In the genomic region with DNA sequence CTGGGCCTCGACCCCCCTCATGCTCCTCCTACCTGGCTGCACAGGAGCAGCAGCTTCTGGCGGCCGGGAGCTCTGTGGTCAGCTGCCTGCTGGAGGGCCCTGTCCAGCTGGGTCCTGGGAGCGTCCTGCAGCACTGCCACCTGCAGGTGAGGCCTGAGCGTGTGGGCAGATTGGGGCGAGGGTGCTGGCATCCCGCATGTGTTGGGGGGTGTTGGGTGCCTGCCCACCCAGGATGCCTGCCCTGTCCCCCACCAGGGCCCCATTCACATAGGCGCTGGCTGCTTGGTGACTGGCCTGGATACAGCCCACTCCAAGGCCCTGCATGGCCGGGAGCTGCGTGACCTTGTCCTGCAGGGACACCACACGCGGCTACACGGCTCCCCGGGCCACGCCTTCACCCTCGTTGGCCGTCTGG, we compare ENCODE assay signal across 1 cellular context.
TF ChIP-seq lines count a peak whose summit lies in the region.

No MANE protein-coding gene starts in this region.

TF ChIP-seq in HepG2, 621 proteins besides CTCF, POLR2A, EP300 and RAD21 (continued from another document and continues in another):
- TF ChIP-seq, protein P1, sequence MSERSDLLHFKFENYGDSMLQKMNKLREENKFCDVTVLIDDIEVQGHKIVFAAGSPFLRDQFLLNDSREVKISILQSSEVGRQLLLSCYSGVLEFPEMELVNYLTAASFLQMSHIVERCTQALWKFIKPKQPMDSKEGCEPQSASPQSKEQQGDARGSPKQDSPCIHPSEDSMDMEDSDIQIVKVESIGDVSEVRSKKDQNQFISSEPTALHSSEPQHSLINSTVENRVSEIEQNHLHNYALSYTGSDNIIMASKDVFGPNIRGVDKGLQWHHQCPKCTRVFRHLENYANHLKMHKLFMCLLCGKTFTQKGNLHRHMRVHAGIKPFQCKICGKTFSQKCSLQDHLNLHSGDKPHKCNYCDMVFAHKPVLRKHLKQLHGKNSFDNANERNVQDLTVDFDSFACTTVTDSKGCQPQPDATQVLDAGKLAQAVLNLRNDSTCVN (CRISPR knock-in tag; IDR thresholded peaks at IDR 0.05; ENCODE audit: borderline replicate concordance), result 0 out of 2 replicates have a peak, but pooled peaks have one; percentile 33
- TF ChIP-seq ZNF432 (CRISPR knock-in tag; IDR thresholded peaks at IDR 0.05; ENCODE audit: borderline replicate concordance) (no peak), TEAD3 (CRISPR knock-in tag; optimal IDR thresholded peaks at IDR 0.05; ENCODE audit: borderline replicate concordance) (peak; percentile 45), CEBPG (CRISPR knock-in tag; IDR thresholded peaks at IDR 0.05) (no peak), MEIS2 (CRISPR knock-in tag; IDR thresholded peaks at IDR 0.05) (peak; percentile 25; the same call in 1 of the 2 replicates), AGO2 (optimal IDR thresholded peaks at IDR 0.05; ENCODE audit: low read depth, low read length) (peak; percentile 53), SMC3 (IDR thresholded peaks at IDR 0.05; ENCODE audit: low read length) (peak; percentile 80; the same call in 1 of the 2 replicates), SRY (CRISPR knock-in tag; IDR thresholded peaks at IDR 0.05) (0 out of 2 replicates have a peak, but pooled peaks have one; percentile 47), TOPORS (CRISPR knock-in tag; IDR thresholded peaks at IDR 0.05) (peak; percentile 67; the same call in 1 of the 2 replicates), HDAC2 (CRISPR knock-in tag; IDR thresholded peaks at IDR 0.05) (peak; percentile 28; the same call in 1 of the 2 replicates), KLF12 (CRISPR knock-in tag; IDR thresholded peaks at IDR 0.05; ENCODE audit: borderline replicate concordance) (no peak), STAG1 (CRISPR knock-in tag; IDR thresholded peaks at IDR 0.05) (peak; percentile 99), PCBP2 (optimal IDR thresholded peaks at IDR 0.05; ENCODE audit: low read depth, low read length, poor library complexity, severe bottlenecking) (no peak), ZSCAN21 (CRISPR knock-in tag; IDR thresholded peaks at IDR 0.05; ENCODE audit: borderline replicate concordance) (peak; percentile 52; the same call in 1 of the 2 replicates), ZNF225 (CRISPR knock-in tag; IDR thresholded peaks at IDR 0.05) (peak; percentile 92; the same call in 1 of the 2 replicates), ZNF274 (CRISPR knock-in tag; IDR thresholded peaks at IDR 0.05) (peak; percentile 47; the same call in 1 of the 2 replicates), ZSCAN30 (CRISPR knock-in tag; IDR thresholded peaks at IDR 0.05) (no peak), GABPB1 (CRISPR knock-in tag; IDR thresholded peaks at IDR 0.05) (peak; percentile 60; the same call in 1 of the 2 replicates), ZNF296 (CRISPR knock-in tag; conservative IDR thresholded peaks at IDR 0.05) (peak; percentile 97; the same call in 1 of the 2 replicates)
- TF ChIP-seq, protein P2, sequence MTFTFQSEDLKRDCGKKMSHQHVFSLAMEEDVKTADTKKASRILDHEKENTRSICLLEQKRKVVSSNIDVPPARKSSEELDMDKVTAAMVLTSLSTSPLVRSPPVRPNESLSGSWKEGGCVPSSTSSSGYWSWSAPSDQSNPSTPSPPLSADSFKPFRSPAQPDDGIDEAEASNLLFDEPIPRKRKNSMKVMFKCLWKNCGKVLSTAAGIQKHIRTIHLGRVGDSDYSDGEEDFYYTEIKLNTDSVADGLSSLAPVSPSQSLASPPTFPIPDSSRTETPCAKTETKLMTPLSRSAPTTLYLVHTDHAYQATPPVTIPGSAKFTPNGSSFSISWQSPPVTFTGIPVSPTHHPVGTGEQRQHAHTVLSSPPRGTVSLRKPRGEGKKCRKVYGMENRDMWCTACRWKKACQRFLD (CRISPR knock-in tag; IDR thresholded peaks at IDR 0.05; ENCODE audit: borderline replicate concordance), result 0 out of 2 replicates have a peak, but pooled peaks have one; percentile 13
- TF ChIP-seq, protein P3, sequence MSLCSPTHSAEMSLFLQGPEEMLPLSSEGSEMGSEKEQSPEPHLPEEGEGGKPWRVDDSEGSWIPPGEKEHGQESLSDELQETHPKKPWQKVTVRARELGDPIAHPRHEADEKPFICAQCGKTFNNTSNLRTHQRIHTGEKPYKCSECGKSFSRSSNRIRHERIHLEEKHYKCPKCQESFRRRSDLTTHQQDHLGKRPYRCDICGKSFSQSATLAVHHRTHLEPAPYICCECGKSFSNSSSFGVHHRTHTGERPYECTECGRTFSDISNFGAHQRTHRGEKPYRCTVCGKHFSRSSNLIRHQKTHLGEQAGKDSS (CRISPR knock-in tag; IDR thresholded peaks at IDR 0.05; ENCODE audit: borderline replicate concordance, low read depth), result peak; percentile 87
- TF ChIP-seq, protein P4, sequence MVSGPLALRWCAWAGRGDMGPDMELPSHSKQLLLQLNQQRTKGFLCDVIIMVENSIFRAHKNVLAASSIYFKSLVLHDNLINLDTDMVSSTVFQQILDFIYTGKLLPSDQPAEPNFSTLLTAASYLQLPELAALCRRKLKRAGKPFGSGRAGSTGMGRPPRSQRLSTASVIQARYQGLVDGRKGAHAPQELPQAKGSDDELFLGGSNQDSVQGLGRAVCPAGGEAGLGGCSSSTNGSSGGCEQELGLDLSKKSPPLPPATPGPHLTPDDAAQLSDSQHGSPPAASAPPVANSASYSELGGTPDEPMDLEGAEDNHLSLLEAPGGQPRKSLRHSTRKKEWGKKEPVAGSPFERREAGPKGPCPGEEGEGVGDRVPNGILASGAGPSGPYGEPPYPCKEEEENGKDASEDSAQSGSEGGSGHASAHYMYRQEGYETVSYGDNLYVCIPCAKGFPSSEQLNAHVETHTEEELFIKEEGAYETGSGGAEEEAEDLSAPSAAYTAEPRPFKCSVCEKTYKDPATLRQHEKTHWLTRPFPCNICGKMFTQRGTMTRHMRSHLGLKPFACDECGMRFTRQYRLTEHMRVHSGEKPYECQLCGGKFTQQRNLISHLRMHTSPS (CRISPR knock-in tag; IDR thresholded peaks at IDR 0.05; ENCODE audit: low read depth), result peak; percentile 69
- TF ChIP-seq, protein P5, sequence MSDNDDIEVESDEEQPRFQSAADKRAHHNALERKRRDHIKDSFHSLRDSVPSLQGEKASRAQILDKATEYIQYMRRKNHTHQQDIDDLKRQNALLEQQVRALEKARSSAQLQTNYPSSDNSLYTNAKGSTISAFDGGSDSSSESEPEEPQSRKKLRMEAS (IDR thresholded peaks at IDR 0.05), result peak; percentile 63; the same call in 1 of the 2 replicates
- TF ChIP-seq, protein P6, sequence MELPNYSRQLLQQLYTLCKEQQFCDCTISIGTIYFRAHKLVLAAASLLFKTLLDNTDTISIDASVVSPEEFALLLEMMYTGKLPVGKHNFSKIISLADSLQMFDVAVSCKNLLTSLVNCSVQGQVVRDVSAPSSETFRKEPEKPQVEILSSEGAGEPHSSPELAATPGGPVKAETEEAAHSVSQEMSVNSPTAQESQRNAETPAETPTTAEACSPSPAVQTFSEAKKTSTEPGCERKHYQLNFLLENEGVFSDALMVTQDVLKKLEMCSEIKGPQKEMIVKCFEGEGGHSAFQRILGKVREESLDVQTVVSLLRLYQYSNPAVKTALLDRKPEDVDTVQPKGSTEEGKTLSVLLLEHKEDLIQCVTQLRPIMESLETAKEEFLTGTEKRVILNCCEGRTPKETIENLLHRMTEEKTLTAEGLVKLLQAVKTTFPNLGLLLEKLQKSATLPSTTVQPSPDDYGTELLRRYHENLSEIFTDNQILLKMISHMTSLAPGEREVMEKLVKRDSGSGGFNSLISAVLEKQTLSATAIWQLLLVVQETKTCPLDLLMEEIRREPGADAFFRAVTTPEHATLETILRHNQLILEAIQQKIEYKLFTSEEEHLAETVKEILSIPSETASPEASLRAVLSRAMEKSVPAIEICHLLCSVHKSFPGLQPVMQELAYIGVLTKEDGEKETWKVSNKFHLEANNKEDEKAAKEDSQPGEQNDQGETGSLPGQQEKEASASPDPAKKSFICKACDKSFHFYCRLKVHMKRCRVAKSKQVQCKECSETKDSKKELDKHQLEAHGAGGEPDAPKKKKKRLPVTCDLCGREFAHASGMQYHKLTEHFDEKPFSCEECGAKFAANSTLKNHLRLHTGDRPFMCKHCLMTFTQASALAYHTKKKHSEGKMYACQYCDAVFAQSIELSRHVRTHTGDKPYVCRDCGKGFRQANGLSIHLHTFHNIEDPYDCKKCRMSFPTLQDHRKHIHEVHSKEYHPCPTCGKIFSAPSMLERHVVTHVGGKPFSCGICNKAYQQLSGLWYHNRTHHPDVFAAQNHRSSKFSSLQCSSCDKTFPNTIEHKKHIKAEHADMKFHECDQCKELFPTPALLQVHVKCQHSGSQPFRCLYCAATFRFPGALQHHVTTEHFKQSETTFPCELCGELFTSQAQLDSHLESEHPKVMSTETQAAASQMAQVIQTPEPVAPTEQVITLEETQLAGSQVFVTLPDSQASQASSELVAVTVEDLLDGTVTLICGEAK (IDR thresholded peaks at IDR 0.05), result no peak
- TF ChIP-seq, protein P6 (CRISPR knock-in tag; IDR thresholded peaks at IDR 0.05), result no peak
- TF ChIP-seq, protein P7, sequence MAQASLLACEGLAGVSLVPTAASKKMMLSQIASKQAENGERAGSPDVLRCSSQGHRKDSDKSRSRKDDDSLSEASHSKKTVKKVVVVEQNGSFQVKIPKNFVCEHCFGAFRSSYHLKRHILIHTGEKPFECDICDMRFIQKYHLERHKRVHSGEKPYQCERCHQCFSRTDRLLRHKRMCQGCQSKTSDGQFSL (CRISPR knock-in tag; IDR thresholded peaks at IDR 0.05), result peak; percentile 85
- TF ChIP-seq, protein P8, sequence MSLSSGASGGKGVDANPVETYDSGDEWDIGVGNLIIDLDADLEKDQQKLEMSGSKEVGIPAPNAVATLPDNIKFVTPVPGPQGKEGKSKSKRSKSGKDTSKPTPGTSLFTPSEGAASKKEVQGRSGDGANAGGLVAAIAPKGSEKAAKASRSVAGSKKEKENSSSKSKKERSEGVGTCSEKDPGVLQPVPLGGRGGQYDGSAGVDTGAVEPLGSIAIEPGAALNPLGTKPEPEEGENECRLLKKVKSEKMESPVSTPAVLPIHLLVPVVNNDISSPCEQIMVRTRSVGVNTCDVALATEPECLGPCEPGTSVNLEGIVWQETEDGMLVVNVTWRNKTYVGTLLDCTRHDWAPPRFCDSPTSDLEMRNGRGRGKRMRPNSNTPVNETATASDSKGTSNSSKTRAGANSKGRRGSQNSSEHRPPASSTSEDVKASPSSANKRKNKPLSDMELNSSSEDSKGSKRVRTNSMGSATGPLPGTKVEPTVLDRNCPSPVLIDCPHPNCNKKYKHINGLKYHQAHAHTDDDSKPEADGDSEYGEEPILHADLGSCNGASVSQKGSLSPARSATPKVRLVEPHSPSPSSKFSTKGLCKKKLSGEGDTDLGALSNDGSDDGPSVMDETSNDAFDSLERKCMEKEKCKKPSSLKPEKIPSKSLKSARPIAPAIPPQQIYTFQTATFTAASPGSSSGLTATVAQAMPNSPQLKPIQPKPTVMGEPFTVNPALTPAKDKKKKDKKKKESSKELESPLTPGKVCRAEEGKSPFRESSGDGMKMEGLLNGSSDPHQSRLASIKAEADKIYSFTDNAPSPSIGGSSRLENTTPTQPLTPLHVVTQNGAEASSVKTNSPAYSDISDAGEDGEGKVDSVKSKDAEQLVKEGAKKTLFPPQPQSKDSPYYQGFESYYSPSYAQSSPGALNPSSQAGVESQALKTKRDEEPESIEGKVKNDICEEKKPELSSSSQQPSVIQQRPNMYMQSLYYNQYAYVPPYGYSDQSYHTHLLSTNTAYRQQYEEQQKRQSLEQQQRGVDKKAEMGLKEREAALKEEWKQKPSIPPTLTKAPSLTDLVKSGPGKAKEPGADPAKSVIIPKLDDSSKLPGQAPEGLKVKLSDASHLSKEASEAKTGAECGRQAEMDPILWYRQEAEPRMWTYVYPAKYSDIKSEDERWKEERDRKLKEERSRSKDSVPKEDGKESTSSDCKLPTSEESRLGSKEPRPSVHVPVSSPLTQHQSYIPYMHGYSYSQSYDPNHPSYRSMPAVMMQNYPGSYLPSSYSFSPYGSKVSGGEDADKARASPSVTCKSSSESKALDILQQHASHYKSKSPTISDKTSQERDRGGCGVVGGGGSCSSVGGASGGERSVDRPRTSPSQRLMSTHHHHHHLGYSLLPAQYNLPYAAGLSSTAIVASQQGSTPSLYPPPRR (CRISPR knock-in tag; IDR thresholded peaks at IDR 0.05; ENCODE audit: borderline replicate concordance), result peak; percentile 27; the same call in 1 of the 2 replicates
- TF ChIP-seq, protein P9, sequence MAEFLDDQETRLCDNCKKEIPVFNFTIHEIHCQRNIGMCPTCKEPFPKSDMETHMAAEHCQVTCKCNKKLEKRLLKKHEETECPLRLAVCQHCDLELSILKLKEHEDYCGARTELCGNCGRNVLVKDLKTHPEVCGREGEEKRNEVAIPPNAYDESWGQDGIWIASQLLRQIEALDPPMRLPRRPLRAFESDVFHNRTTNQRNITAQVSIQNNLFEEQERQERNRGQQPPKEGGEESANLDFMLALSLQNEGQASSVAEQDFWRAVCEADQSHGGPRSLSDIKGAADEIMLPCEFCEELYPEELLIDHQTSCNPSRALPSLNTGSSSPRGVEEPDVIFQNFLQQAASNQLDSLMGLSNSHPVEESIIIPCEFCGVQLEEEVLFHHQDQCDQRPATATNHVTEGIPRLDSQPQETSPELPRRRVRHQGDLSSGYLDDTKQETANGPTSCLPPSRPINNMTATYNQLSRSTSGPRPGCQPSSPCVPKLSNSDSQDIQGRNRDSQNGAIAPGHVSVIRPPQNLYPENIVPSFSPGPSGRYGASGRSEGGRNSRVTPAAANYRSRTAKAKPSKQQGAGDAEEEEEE (CRISPR knock-in tag; IDR thresholded peaks at IDR 0.05; ENCODE audit: borderline replicate concordance), result peak; percentile 90; the same call in 1 of the 2 replicates
